18 cellular contexts compared by ENCODE assay signal in genomic region chr12:32509328-32510122, GRCh38.
"Had no signal": no experiment of that assay in that cellular context is flagged by ENCODE, and none has a peak within 500 bp of the region (broad histone marks: within the 10 kb centered on the region; RNA-seq: fewer than 3 reads in every experiment).

No MANE protein-coding gene starts in this region.

- DNase-seq: dorsolateral prefrontal cortex; effector CD4-positive, alpha-beta T cell; head of caudate nucleus; lower lobe of right lung; naive thymus-derived CD8-positive, alpha-beta T cell; nephron progenitor cell; sigmoid colon; stimulated activated CD4-positive, alpha-beta T cell treated with anti-CD3 and anti-CD28 coated beads, Interleukin-2, amount 100 ng/mL, for 24 hours; stimulated activated CD4-positive, alpha-beta T cell treated with anti-CD3 and anti-CD28 coated beads, Interleukin-4, amount 100 ng/mL, for 24 hours; stimulated activated naive CD4-positive, alpha-beta T cell treated with Interleukin-2 at 50 U/mL for 16 hours; substantia nigra; testis; tibial artery had no signal

- H3K9me3 ChIP-seq: lower lobe of right lung, prostate gland, right atrium auricular region, sigmoid colon, testis, tibial artery had no signal

- H3K4me3 ChIP-seq: dorsolateral prefrontal cortex, lower lobe of right lung, prostate gland, right atrium auricular region, sigmoid colon, testis, tibial artery had no signal

- H3K9me3 Mint-ChIP-seq: naive thymus-derived CD8-positive, alpha-beta T cell; nephron progenitor cell; stimulated activated effector memory CD8-positive, alpha-beta T cell treated with anti-CD3 and anti-CD28 coated beads, Interleukin-12 subunit alpha, Interleukin-12 subunit beta, amount 100 ng/mL, for 72 hours; type B pancreatic cell had no signal

- H3K36me3 Mint-ChIP-seq: naive thymus-derived CD8-positive, alpha-beta T cell; stimulated activated effector memory CD8-positive, alpha-beta T cell treated with anti-CD3 and anti-CD28 coated beads, Interleukin-12 subunit alpha, Interleukin-12 subunit beta, amount 100 ng/mL, for 72 hours had no signal

- H3K27me3 Mint-ChIP-seq: type B pancreatic cell had no signal

- H3K27ac Mint-ChIP-seq: naive thymus-derived CD8-positive, alpha-beta T cell; nephron progenitor cell; stimulated activated effector memory CD8-positive, alpha-beta T cell treated with anti-CD3 and anti-CD28 coated beads, Interleukin-12 subunit alpha, Interleukin-12 subunit beta, amount 100 ng/mL, for 72 hours; type B pancreatic cell had no signal

- H3K27me3 ChIP-seq: dorsolateral prefrontal cortex, right atrium auricular region, sigmoid colon, testis, tibial artery had no signal

- H3K4me3 Mint-ChIP-seq: naive thymus-derived CD8-positive, alpha-beta T cell; nephron progenitor cell; stimulated activated effector memory CD8-positive, alpha-beta T cell treated with anti-CD3 and anti-CD28 coated beads, Interleukin-12 subunit alpha, Interleukin-12 subunit beta, amount 100 ng/mL, for 72 hours; type B pancreatic cell had no signal

- H3K36me3 ChIP-seq: lower lobe of right lung, prostate gland, right atrium auricular region, sigmoid colon, tibial artery had no signal

- H3K27ac ChIP-seq: dorsolateral prefrontal cortex, lower lobe of right lung, parathyroid adenoma, prostate gland, right atrium auricular region, sigmoid colon, testis, tibial artery had no signal

- ATAC-seq: naive thymus-derived CD8-positive, alpha-beta T cell; stimulated activated effector memory CD8-positive, alpha-beta T cell treated with anti-CD3 and anti-CD28 coated beads, Interleukin-12 subunit alpha, Interleukin-12 subunit beta, amount 100 ng/mL, for 72 hours had no signal

- H3K4me1 Mint-ChIP-seq: naive thymus-derived CD8-positive, alpha-beta T cell; stimulated activated effector memory CD8-positive, alpha-beta T cell treated with anti-CD3 and anti-CD28 coated beads, Interleukin-12 subunit alpha, Interleukin-12 subunit beta, amount 100 ng/mL, for 72 hours had no signal

- H3K4me1 ChIP-seq: parathyroid adenoma, sigmoid colon had no signal
